Comparison of ENCODE assay signal across 8 cellular contexts in the genomic region with DNA sequence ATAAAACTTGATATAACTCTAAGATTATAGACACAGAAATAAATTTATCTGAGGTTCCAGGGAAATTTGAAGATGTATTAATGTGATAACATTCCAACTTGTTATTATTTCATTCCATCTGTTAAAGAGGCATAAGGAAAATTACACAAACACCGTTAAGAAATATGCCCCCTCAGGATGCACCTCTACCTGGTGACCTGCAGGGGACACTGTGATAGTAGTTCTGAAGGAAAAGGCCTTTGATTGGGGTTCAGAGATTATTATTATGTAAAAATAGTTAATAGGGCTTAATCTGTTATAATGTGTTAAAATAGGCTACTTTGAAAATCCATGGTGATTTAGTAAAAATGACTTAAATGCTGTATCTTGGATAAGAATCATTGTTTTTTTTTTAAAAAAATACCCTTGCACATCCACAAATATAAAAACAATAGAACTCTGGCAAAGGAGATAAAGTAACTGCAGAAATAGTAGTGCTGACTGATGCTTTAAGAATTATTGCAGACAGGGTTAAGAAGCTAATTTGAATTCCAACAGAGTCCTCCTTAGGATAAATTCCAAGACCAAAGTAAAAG. TPM values are rescaled to one million over a fixed set of nuclear protein-coding genes. Genes with fewer than 3 reads are reported as not detected.
DNase-seq lines count a peak whose midpoint lies in the region; ATAC-seq, FAIRE-seq and TF ChIP-seq lines count a peak whose summit lies in the region.

No MANE protein-coding gene starts in this region.

- H3K27ac ChIP-seq in GM12878 (ENCODE audit: control insufficient read depth, insufficient read depth) (no peak overlapping the region), lower lobe of right lung (no peak overlapping the region)

- no peak for FAIRE-seq in GM12878 (lab: Jason Lieb, UNC)

- CTCF ChIA-PET in GM12878 (lab: Yijun Ruan, JAX) = interaction anchor here (0.7 to 3.3 kb wide), 16 partner anchors 8 to 160 kb away, joined by 3 to 26 read pairs (median 4); no protein-coding TSS in a partner anchor

- in situ Hi-C loops in KBM-7 (cut with MboI; ENCODE audit: low pct_unique_long_range_greater_than_20kb, low sequenced_read_pairs) = no loop called here
- in situ Hi-C loops in GM12878 (cut with MboI) = no loop called here

- H3K4me2 ChIP-seq in GM12878 (ENCODE audit: control insufficient read depth, insufficient read depth) = no peak overlapping the region

- RAD21 ChIA-PET in GM12878 (lab: Charles Lee; ENCODE audit: unreplicated experiment) = no interaction called here

- no peak overlapping the region for H3K9ac ChIP-seq in GM12878 (ENCODE audit: control insufficient read depth, insufficient read depth, low read length)

- DNase-seq in SIG-M5 treated with dmso at 0.1 percent for 504 hours (lab: John Stamatoyannopoulos, UW; ENCODE audit: unreplicated experiment) (peak; percentile 43), SIG-M5 (lab: John Stamatoyannopoulos, UW) (no peak), KBM-7 (peak; percentile 45), GM12878 (ENCODE audit: low read depth, low spot score) (no peak), lower lobe of right lung (no peak), posterior cingulate gyrus (no peak), NCI-H2029 (lab: John Stamatoyannopoulos, UW) (no peak)

- TF ChIP-seq POLR2A in GM12878 (IDR thresholded peaks at IDR 0.05; ENCODE audit: low read depth, low read length) = no peak

- H3K36me3 ChIP-seq in GM12878 (ENCODE audit: control insufficient read depth in 2 of 2, insufficient read depth in 2 of 2, low read length in 1 of 2) = no peaks in the 10 kb centered on the region
- no peaks in the 10 kb centered on the region for H3K36me3 ChIP-seq in lower lobe of right lung

- TF ChIP-seq EP300 in GM12878 (IDR thresholded peaks at IDR 0.05; ENCODE audit: borderline replicate concordance in 1 of 2, control insufficient read depth in 1 of 2, low read depth in 2 of 2, low read length in 2 of 2) = no peak

- no peak overlapping the region for H2AFZ ChIP-seq in GM12878 (ENCODE audit: control insufficient read depth, low read depth, low read length)

- H3K4me3 ChIP-seq in GM12878 = no peak overlapping the region
- no peak overlapping the region for H3K4me3 ChIP-seq in lower lobe of right lung

- H3K27me3 ChIP-seq in GM12878 (replicated peaks in 1 of 2; ENCODE audit: control insufficient read depth in 2 of 2, insufficient read depth in 2 of 2, low read length in 1 of 2) (no peaks in the 10 kb centered on the region), lower lobe of right lung (ENCODE audit: low read depth) (no peaks in the 10 kb centered on the region)

- SMC1A ChIA-PET in GM12878 (lab: Charles Lee; ENCODE audit: uncharacterized antibody, unreplicated experiment) = interaction anchor here (0.6 to 2.3 kb wide), 3 partner anchors 8 to 150 kb away, joined by 3 to 12 read pairs (median 4); no protein-coding TSS in a partner anchor

- intact Hi-C loops in GM12878 (cut with micrococcal nuclease; ENCODE audit: unreplicated experiment) (loop anchor here (1.0 kb wide), 1 partner anchor 149 kb away; no protein-coding TSS in a partner anchor), lower lobe of right lung (cut with DNase I) (no loop called here), posterior cingulate gyrus (cut with DNase I) (loop anchor here (5.0 kb wide), 1 partner anchor 146 kb away; no protein-coding TSS in a partner anchor)

- H4K20me1 ChIP-seq in GM12878 (ENCODE audit: control insufficient read depth, insufficient read depth) = no peaks in the 10 kb centered on the region

- peak; percentile 76 for TF ChIP-seq RAD21 in GM12878 (IDR thresholded peaks at IDR 0.05; ENCODE audit: insufficient read depth, low read depth, low read length)

- H3K79me2 ChIP-seq in GM12878 (ENCODE audit: control insufficient read depth, insufficient read depth, low read length) = no peaks in the 10 kb centered on the region

- POLR2A ChIA-PET in GM12878 (lab: Charles Lee) = interaction anchor here (0.6 kb wide), 1 partner anchor 337 kb away, joined by 4 read pairs; no protein-coding TSS in a partner anchor

- BruUV-seq in GM12878 (replicated peaks; lab: Mats Ljungman, UMichigan) = no TSS peak

- H3K9me3 ChIP-seq in GM12878 (replicated peaks; ENCODE audit: control insufficient read depth, insufficient read depth, low read length) (no peaks in the 10 kb centered on the region), lower lobe of right lung (no peaks in the 10 kb centered on the region)

- TF ChIP-seq CTCF in GM12878 (IDR thresholded peaks at IDR 0.05 in 2 of 3, conservative IDR thresholded peaks at IDR 0.05 in 1 of 3; ENCODE audit: control insufficient read depth in 2 of 3, extremely low read depth in 1 of 3, insufficient read depth in 1 of 3, low read depth in 3 of 3, low read length in 3 of 3) (peak; percentile 78 to 94 (median 86)), lower lobe of right lung (IDR thresholded peaks at IDR 0.05) (peak; percentile 65)

- H3K4me1 ChIP-seq in GM12878 (ENCODE audit: control insufficient read depth, insufficient read depth, low read length) = no peaks in the 10 kb centered on the region
- H3K4me1 ChIP-seq in lower lobe of right lung = no peaks in the 10 kb centered on the region

- WGBS in GM12878 (ENCODE audit: insufficient coverage, insufficient replicate concordance, low lambda C conversion rate, missing lambda C conversion rate) = 0% methylated on average over 1 of the region's 1 CpG

- ATAC-seq in GM21390 (IDR thresholded peaks at IDR 0.05; ENCODE audit: unreplicated experiment) (peak; percentile 68), GM12878 (peak; percentile 82), lower lobe of right lung (peak in 1 of 2 donors; percentile 54)

RNA-seq across cellular contexts. Expression of gene ABRAXAS1, which starts 6.1 kb away (rescaled TPM):
- 9.2 and 10.3 TPM in 2 replicates for total RNA-seq in GM12878 (2013; cell fraction: nucleolus; rRNA removed)
- total RNA-seq in GM12878 (2014; rRNA removed) (8.2 and 10.7 TPM in 2 replicates), GM12878 (2014; rRNA removed; fragmentation: Illumina TruSeq; extraction: Trizol) (5.3 and 5.8 TPM in 2 replicates), GM12878 (2021) (8.2 and 8.5 TPM in 2 replicates), lower lobe of right lung (14.7 TPM)
- 2.2 TPM for polyA plus RNA-seq in GM12878 (2011; ENCODE audit: low read depth)
- polyA plus RNA-seq in GM12878 (2011; rRNA removed) (8.6 and 14.5 TPM in 2 replicates), GM12878 (2014; fragmentation: Illumina TruSeq; extraction: Trizol) (9.7 and 11.7 TPM in 2 replicates), GM12878 (2014; fragmentation: Nextera tagmentation; extraction: Ambion mirVana) (1 to 10 TPM; 2.2 to 3.2 TPM), GM12878 (2014; rRNA removed) (5.6 and 5.9 TPM in 2 replicates), GM12878 (2016; fragmentation: Nextera tagmentation; extraction: Ambion mirVana) (1 to 10 TPM; 2.5 to 3.1 TPM)
- 2.2 and 2.6 TPM in 2 replicates for polyA plus RNA-seq in GM12878 (2011; cell fraction: cytosol; rRNA removed)
- polyA plus RNA-seq in GM12878 (2011; cell fraction: nucleus; rRNA removed) = 2.8 and 2.9 TPM in 2 replicates
- 5.4 and 6.8 TPM in 2 replicates for polyA plus RNA-seq in GM12878 (2012)
- polyA minus RNA-seq in GM12878 (2011; rRNA and poly(A)+ RNA removed) = 5.5 and 8.3 TPM in 2 replicates
- 2.5 TPM in 2 replicates for polyA minus RNA-seq in GM12878 (2011; cell fraction: cytosol; rRNA and poly(A)+ RNA removed)
- polyA minus RNA-seq in GM12878 (2011; cell fraction: nucleus; rRNA and poly(A)+ RNA removed) = 5.1 and 10.5 TPM in 2 replicates

RNA-seq across cellular contexts. Expression of gene MRPS18C, which starts 35.1 kb away (rescaled TPM):
- 63.8 and 70.2 TPM in 2 replicates for total RNA-seq in GM12878 (2013; cell fraction: nucleolus; rRNA removed)
- total RNA-seq in GM12878 (2014; rRNA removed) (38.0 and 57.5 TPM in 2 replicates), GM12878 (2014; rRNA removed; fragmentation: Illumina TruSeq; extraction: Trizol) (61.4 and 73.7 TPM in 2 replicates), GM12878 (2021) (74.7 and 75.1 TPM in 2 replicates), lower lobe of right lung (40.8 TPM)
- 332 TPM for polyA plus RNA-seq in GM12878 (2011; ENCODE audit: low read depth)
- polyA plus RNA-seq in GM12878 (2011; rRNA removed) (72.4 and 114 TPM in 2 replicates), GM12878 (2014; fragmentation: Illumina TruSeq; extraction: Trizol) (82.5 and 135 TPM in 2 replicates), GM12878 (2014; fragmentation: Nextera tagmentation; extraction: Ambion mirVana) (100 to 1,000 TPM; 277 to 283 TPM), GM12878 (2014; rRNA removed) (41.3 and 43.9 TPM in 2 replicates), GM12878 (2016; fragmentation: Nextera tagmentation; extraction: Ambion mirVana) (100 to 1,000 TPM; 252 to 271 TPM)
- 24.7 and 31.2 TPM in 2 replicates for polyA plus RNA-seq in GM12878 (2011; cell fraction: cytosol; rRNA removed)
- polyA plus RNA-seq in GM12878 (2011; cell fraction: nucleus; rRNA removed) = 24.9 and 26.8 TPM in 2 replicates
- 40.0 and 73.4 TPM in 2 replicates for polyA plus RNA-seq in GM12878 (2012)
- 20.7 and 29.5 TPM in 2 replicates for polyA minus RNA-seq in GM12878 (2011; rRNA and poly(A)+ RNA removed)
- 19.0 and 22.7 TPM in 2 replicates for polyA minus RNA-seq in GM12878 (2011; cell fraction: cytosol; rRNA and poly(A)+ RNA removed)
- polyA minus RNA-seq in GM12878 (2011; cell fraction: nucleus; rRNA and poly(A)+ RNA removed) = 23.7 and 40.0 TPM in 2 replicates

RNA-seq across cellular contexts. Expression of gene HELQ, which starts 35.3 kb away (rescaled TPM):
- total RNA-seq in GM12878 (2013; cell fraction: nucleolus; rRNA removed) = 29.4 and 35.2 TPM in 2 replicates
- total RNA-seq in GM12878 (2014; rRNA removed) = 11.0 and 11.1 TPM in 2 replicates
- total RNA-seq in GM12878 (2014; rRNA removed; fragmentation: Illumina TruSeq; extraction: Trizol) = 11.1 and 13.3 TPM in 2 replicates
- total RNA-seq in GM12878 (2021) = 12.1 and 13.5 TPM in 2 replicates
- polyA plus RNA-seq in GM12878 (2011; ENCODE audit: low read depth) = 5.1 TPM
- 13.3 and 15.0 TPM in 2 replicates for polyA plus RNA-seq in GM12878 (2011; rRNA removed)
- polyA plus RNA-seq in GM12878 (2011; cell fraction: cytosol; rRNA removed) = 7.4 and 8.6 TPM in 2 replicates
- 10.3 and 12.9 TPM in 2 replicates for polyA plus RNA-seq in GM12878 (2011; cell fraction: nucleus; rRNA removed)
- polyA plus RNA-seq in GM12878 (2012) = 3.8 and 6.5 TPM in 2 replicates
- polyA plus RNA-seq in GM12878 (2014; fragmentation: Illumina TruSeq; extraction: Trizol) = 9.6 and 11.6 TPM in 2 replicates
- polyA plus RNA-seq in GM12878 (2014; fragmentation: Nextera tagmentation; extraction: Ambion mirVana) = 1 to 10 TPM; 4.5 to 4.6 TPM
- 8.3 and 10.4 TPM in 2 replicates for polyA plus RNA-seq in GM12878 (2014; rRNA removed)
- polyA plus RNA-seq in GM12878 (2016; fragmentation: Nextera tagmentation; extraction: Ambion mirVana) = 10 to 100 TPM in 1 of 2 experiments, 1 to 10 TPM in 1; 9.9 to 10.8 TPM
- 12.0 and 13.7 TPM in 2 replicates for polyA minus RNA-seq in GM12878 (2011; rRNA and poly(A)+ RNA removed)
- 1.7 and 3.3 TPM in 2 replicates for polyA minus RNA-seq in GM12878 (2011; cell fraction: cytosol; rRNA and poly(A)+ RNA removed)
- polyA minus RNA-seq in GM12878 (2011; cell fraction: nucleus; rRNA and poly(A)+ RNA removed) = 24.3 and 29.5 TPM in 2 replicates
- total RNA-seq in lower lobe of right lung = 18.8 TPM

RNA-seq across cellular contexts. Expression of gene GPAT3, which starts 44.9 kb away (rescaled TPM):
- 1.5 and 2.2 TPM in 2 replicates for total RNA-seq in GM12878 (2013; cell fraction: nucleolus; rRNA removed)
- 0.65 and 0.79 TPM in 2 replicates for total RNA-seq in GM12878 (2014; rRNA removed)
- total RNA-seq in GM12878 (2014; rRNA removed; fragmentation: Illumina TruSeq; extraction: Trizol) = 0.54 and 0.60 TPM in 2 replicates
- 0.90 and 1.1 TPM in 2 replicates for total RNA-seq in GM12878 (2021)
- polyA plus RNA-seq in GM12878 (2011; ENCODE audit: low read depth) = not detected
- polyA plus RNA-seq in GM12878 (2011; rRNA removed) = 0.39 and 0.53 TPM in 2 replicates
- polyA plus RNA-seq in GM12878 (2011; cell fraction: cytosol; rRNA removed) = 0.17 and 0.34 TPM in 2 replicates
- 0.16 and 0.27 TPM in 2 replicates for polyA plus RNA-seq in GM12878 (2011; cell fraction: nucleus; rRNA removed)
- polyA plus RNA-seq in GM12878 (2012) = 0.16 and 0.44 TPM in 2 replicates
- polyA plus RNA-seq in GM12878 (2014; fragmentation: Illumina TruSeq; extraction: Trizol) = 0.51 and 0.59 TPM in 2 replicates
- polyA plus RNA-seq in GM12878 (2014; fragmentation: Nextera tagmentation; extraction: Ambion mirVana) = under 1 TPM; 0.26 to 0.47 TPM
- polyA plus RNA-seq in GM12878 (2014; rRNA removed) = 0.51 and 1.4 TPM in 2 replicates
- under 1 TPM; 0.43 to 0.67 TPM for polyA plus RNA-seq in GM12878 (2016; fragmentation: Nextera tagmentation; extraction: Ambion mirVana)
- 0.07 TPM in 1 of 2 replicates, not detected in the other for polyA minus RNA-seq in GM12878 (2011; rRNA and poly(A)+ RNA removed)
- not detected in 2 replicates for polyA minus RNA-seq in GM12878 (2011; cell fraction: cytosol; rRNA and poly(A)+ RNA removed)
- 0.19 and 0.36 TPM in 2 replicates for polyA minus RNA-seq in GM12878 (2011; cell fraction: nucleus; rRNA and poly(A)+ RNA removed)
- total RNA-seq in lower lobe of right lung = 5.9 TPM

Comparison
In these comparisons a context has a peak if more than half of its experiments do, and no peak if none do; other contexts are left out.
1. DNase-seq: peak in SIG-M5 treated with dmso at 0.1 percent for 504 hours (single experiment) and KBM-7 (single experiment); none in SIG-M5 (single experiment), GM12878 (single experiment), lower lobe of right lung (single experiment), posterior cingulate gyrus (0 of 10) and NCI-H2029 (single experiment).